12 cellular contexts compared by ENCODE assay signal in genomic region chr6:36757206-36757605, GRCh38. TPM values are rescaled to one million over a fixed set of nuclear protein-coding genes. Genes with fewer than 3 reads are reported as not detected.
DNase-seq lines count a peak whose midpoint lies in the region; ATAC-seq lines count a peak whose summit lies in the region.
"Had no signal": no experiment of that assay in that cellular context is flagged by ENCODE, and none has a peak within 500 bp of the region (broad histone marks: within the 10 kb centered on the region; RNA-seq: fewer than 3 reads in every experiment).

No MANE protein-coding gene starts in this region.

- H3K27ac Mint-ChIP-seq in CD8-positive, alpha-beta memory T cell: peak overlapping the region; percentile 88 to 98 (median 96)
- H3K27ac Mint-ChIP-seq in T-helper 2 cell treated with Interferon-gamma antibody and Interleukin-4, amounts not matched to agents 5 μg/mL and 100 μg/mL, for 36 hours: peak overlapping the region; percentile 81
- H3K27ac Mint-ChIP-seq: progenitor cell of endocrine pancreas had no signal

- H3K4me1 Mint-ChIP-seq in CD8-positive, alpha-beta memory T cell: peaks cover 45 to 66% (median 65%) of the 10 kb centered on the region in 3 donors
- H3K4me1 Mint-ChIP-seq in T-helper 2 cell treated with Interferon-gamma antibody and Interleukin-4, amounts not matched to agents 5 μg/mL and 100 μg/mL, for 36 hours (ENCODE audit: low read depth): peaks cover 57% of the 10 kb centered on the region

- peaks cover 0 to 7% of the 10 kb centered on the region in 2 donors for H3K27me3 Mint-ChIP-seq in CD8-positive, alpha-beta memory T cell
- no peaks in the 10 kb centered on the region for H3K27me3 Mint-ChIP-seq in T-helper 2 cell treated with Interferon-gamma antibody and Interleukin-4, amounts not matched to agents 5 μg/mL and 100 μg/mL, for 36 hours (ENCODE audit: low read depth)

- no peaks in the 10 kb centered on the region for H3K36me3 Mint-ChIP-seq in CD8-positive, alpha-beta memory T cell
- H3K36me3 Mint-ChIP-seq in T-helper 2 cell treated with Interferon-gamma antibody and Interleukin-4, amounts not matched to agents 5 μg/mL and 100 μg/mL, for 36 hours (ENCODE audit: low read depth): peaks cover 3% of the 10 kb centered on the region

- H3K9me3 Mint-ChIP-seq in CD8-positive, alpha-beta memory T cell: no peaks in the 10 kb centered on the region
- no peaks in the 10 kb centered on the region for H3K9me3 Mint-ChIP-seq in T-helper 2 cell treated with Interferon-gamma antibody and Interleukin-4, amounts not matched to agents 5 μg/mL and 100 μg/mL, for 36 hours

- H3K4me3 Mint-ChIP-seq in CD8-positive, alpha-beta memory T cell: peak overlapping the region in 6 of 7 donors; percentile 32 to 81 (median 66)
- peak overlapping the region; percentile 34 for H3K4me3 Mint-ChIP-seq in T-helper 2 cell treated with Interferon-gamma antibody and Interleukin-4, amounts not matched to agents 5 μg/mL and 100 μg/mL, for 36 hours

- no peaks in the 10 kb centered on the region for H3K27me3 ChIP-seq in CD8-positive, alpha-beta memory T cell (ENCODE audit: insufficient read depth, low read length, poor library complexity, severe bottlenecking)

- no peaks in the 10 kb centered on the region for H3K9me3 ChIP-seq in CD8-positive, alpha-beta memory T cell (ENCODE audit: low read length)

- ATAC-seq in HG03432 (IDR thresholded peaks at IDR 0.05; ENCODE audit: unreplicated experiment): no peak

- H3K36me3 ChIP-seq in CD8-positive, alpha-beta memory T cell (ENCODE audit: insufficient read depth, low read length): no peaks in the 10 kb centered on the region

- CTCF ChIA-PET in CD8-positive, alpha-beta memory T cell (lab: Charles Lee): interaction anchor here (4.2 kb wide), 2 partner anchors 12 to 133 kb away, joined by 24 to 43 read pairs; no protein-coding TSS in a partner anchor

- peaks cover 56% of the 10 kb centered on the region for H3K4me1 ChIP-seq in CD8-positive, alpha-beta memory T cell (ENCODE audit: insufficient read depth, low read length)

- POLR2A ChIA-PET in CD8-positive, alpha-beta memory T cell (lab: Charles Lee): no interaction called here

- H3K27ac ChIP-seq in CD8-positive, alpha-beta memory T cell (ENCODE audit: low read depth, low read length): no peak overlapping the region

- DNase-seq in CD8-positive, alpha-beta memory T cell: peak in 3 of 5 donors; percentile 6 to 31 (median 29)
- DNase-seq in GM19238 (ENCODE audit: insufficient read length, low spot score) (peak; percentile 50), germinal center (ENCODE audit: low spot score) (peak; percentile 83), NCI-H2227 (lab: John Stamatoyannopoulos, UW; ENCODE audit: unreplicated experiment) (no peak), AML-193 (lab: John Stamatoyannopoulos, UW) (no peak), OCI-M2 (lab: John Stamatoyannopoulos, UW; ENCODE audit: unreplicated experiment) (no peak)
- DNase-seq in T-helper 2 cell treated with Interferon-gamma antibody and Interleukin-4, amounts not matched to agents 5 μg/mL and 100 μg/mL, for 36 hours (ENCODE audit: low spot score): no peak
- DNase-seq: islet precursor cell, NCI-H187 treated with DMSO at 0.1 percent for 48 hours had no signal

- H3K4me3 ChIP-seq in CD8-positive, alpha-beta memory T cell (ENCODE audit: low read length): no peak overlapping the region

RNA-seq across cellular contexts. Expression of gene RAB44, which starts 59.6 kb away (rescaled TPM):
- not detected for total RNA-seq in CD8-positive, alpha-beta memory T cell
- not detected for polyA plus RNA-seq in CD8-positive, alpha-beta memory T cell
- total RNA-seq: progenitor cell of endocrine pancreas, SK-MEL-5 had no signal

Comparison
In these comparisons a context has a peak if more than half of its experiments do, and no peak if none do; other contexts are left out.
1. DNase-seq: peak in CD8-positive, alpha-beta memory T cell (3 of 5), GM19238 (single experiment) and germinal center (single experiment); none in T-helper 2 cell treated with Interferon-gamma antibody and Interleukin-4, amounts not matched to agents 5 μg/mL and 100 μg/mL, for 36 hours (single experiment), NCI-H2227 (single experiment), AML-193 (0 of 2) and OCI-M2 (single experiment).